ENCODE assay signal across 31 cellular contexts in the genomic region with DNA sequence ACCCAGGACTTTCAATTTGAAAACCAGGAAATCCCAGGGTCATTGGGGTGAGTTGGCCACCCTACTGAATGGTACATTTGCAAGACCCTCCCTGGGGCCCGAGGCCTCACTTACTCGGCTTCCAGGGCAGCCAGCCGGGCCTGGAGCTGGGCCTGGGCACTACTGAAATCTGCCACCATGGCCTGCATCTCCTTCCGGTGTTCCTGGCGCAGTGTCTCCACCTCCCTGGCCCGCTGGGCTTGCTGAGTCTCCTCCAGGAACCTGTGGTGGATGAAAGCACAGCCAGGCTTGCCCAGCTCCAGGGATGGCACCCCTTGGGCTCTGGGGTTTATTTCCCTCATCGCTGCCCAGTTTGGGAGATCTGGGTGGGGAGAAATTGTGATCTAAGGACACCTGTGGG.
"Had no signal": no experiment of that assay in that cellular context is flagged by ENCODE, and none has a peak within 500 bp of the region (broad histone marks: within the 10 kb centered on the region; RNA-seq: fewer than 3 reads in every experiment).

No MANE protein-coding gene starts in this region.

- DNase-seq: activated B cell treated with CpG ODN at 0.5 μM for 24 hours; activated CD4-positive, alpha-beta T cell treated with anti-CD3 and anti-CD28 coated beads for 48 hours; activated CD4-positive, alpha-beta T cell treated with anti-CD3 and anti-CD28 coated beads, Interleukin-2, amount 50 U/mL, for 1 hour; activated CD4-positive, alpha-beta T cell treated with anti-CD3 and anti-CD28 coated beads, Interleukin-2, amount 50 U/mL, for 48 hours; activated CD8-positive, alpha-beta memory T cell treated with anti-CD3 and anti-CD28 coated beads for 24 hours; activated CD8-positive, alpha-beta T cell treated with anti-CD3 and anti-CD28 coated beads for 36 hours; activated gamma-delta T cell; activated naive CD4-positive, alpha-beta T cell treated with anti-CD3 and anti-CD28 coated beads, Interleukin-2, amount 50 U/mL, for 16 hours; activated naive CD4-positive, alpha-beta T cell treated with Interleukin-2 at 50 U/mL for 16 hours; activated naive CD8-positive, alpha-beta T cell treated with anti-CD3 and anti-CD28 coated beads for 36 hours; activated naive CD8-positive, alpha-beta T cell treated with anti-CD3 and anti-CD28 coated beads, Interleukin-2, amount 50 U/mL, for 24 hours; activated T-cell treated with anti-CD3 and anti-CD28 coated beads, Interleukin-2, amount 50 U/mL, for 48 hours; adrenal gland; amygdala; body of pancreas; central memory CD4-positive, alpha-beta T cell; cerebellar nuclear complex; colonic mucosa; effector CD8-positive, alpha-beta T cell; esophagus squamous epithelium; foreskin melanocyte; T-helper 1 cell; T-helper 17 cell; T1000; WERI-Rb-1 had no signal

- H3K4me3 Mint-ChIP-seq: activated B cell treated with CpG ODN at 0.5 μM for 24 hours; activated CD8-positive, alpha-beta T cell treated with anti-CD3 and anti-CD28 coated beads for 36 hours; activated naive CD8-positive, alpha-beta T cell treated with anti-CD3 and anti-CD28 coated beads for 36 hours; activated naive CD8-positive, alpha-beta T cell treated with anti-CD3 and anti-CD28 coated beads, Interleukin-2, amount 50 U/mL, for 24 hours; T-helper 17 cell; T-helper 2 cell treated with Interferon-gamma antibody and Interleukin-4, amounts not matched to agents 5 μg/mL and 100 μg/mL, for 36 hours had no signal

- H3K27me3 Mint-ChIP-seq: activated B cell treated with CpG ODN at 0.5 μM for 24 hours; activated CD8-positive, alpha-beta T cell treated with anti-CD3 and anti-CD28 coated beads for 36 hours; activated naive CD8-positive, alpha-beta T cell treated with anti-CD3 and anti-CD28 coated beads for 36 hours; activated naive CD8-positive, alpha-beta T cell treated with anti-CD3 and anti-CD28 coated beads, Interleukin-2, amount 50 U/mL, for 24 hours; T-helper 17 cell had no signal

- FAIRE-seq: endometrium, endothelial cell of umbilical vein had no signal

- H3K4me1 ChIP-seq: adrenal gland, body of pancreas, colonic mucosa had no signal

- H3K27me3 ChIP-seq: adrenal gland, body of pancreas, colonic mucosa had no signal

- H3K9me3 ChIP-seq: adrenal gland, colonic mucosa, esophagus squamous epithelium, gastroesophageal sphincter had no signal

- H3K9me3 Mint-ChIP-seq: activated B cell treated with CpG ODN at 0.5 μM for 24 hours; activated CD8-positive, alpha-beta T cell treated with anti-CD3 and anti-CD28 coated beads for 36 hours; activated naive CD8-positive, alpha-beta T cell treated with anti-CD3 and anti-CD28 coated beads for 36 hours; activated naive CD8-positive, alpha-beta T cell treated with anti-CD3 and anti-CD28 coated beads, Interleukin-2, amount 50 U/mL, for 24 hours; T-helper 2 cell treated with Interferon-gamma antibody and Interleukin-4, amounts not matched to agents 5 μg/mL and 100 μg/mL, for 36 hours had no signal

- H3K27ac Mint-ChIP-seq: activated B cell treated with CpG ODN at 0.5 μM for 24 hours; activated CD8-positive, alpha-beta T cell treated with anti-CD3 and anti-CD28 coated beads for 36 hours; activated naive CD8-positive, alpha-beta T cell treated with anti-CD3 and anti-CD28 coated beads for 36 hours; activated naive CD8-positive, alpha-beta T cell treated with anti-CD3 and anti-CD28 coated beads, Interleukin-2, amount 50 U/mL, for 24 hours; T-helper 17 cell; T-helper 2 cell treated with Interferon-gamma antibody and Interleukin-4, amounts not matched to agents 5 μg/mL and 100 μg/mL, for 36 hours had no signal

- H3K4me3 ChIP-seq: adrenal gland, body of pancreas, colonic mucosa, esophagus squamous epithelium, gastroesophageal sphincter had no signal

- H3K36me3 ChIP-seq: colonic mucosa had no signal

- H3K4me1 Mint-ChIP-seq: activated naive CD8-positive, alpha-beta T cell treated with anti-CD3 and anti-CD28 coated beads for 36 hours; activated naive CD8-positive, alpha-beta T cell treated with anti-CD3 and anti-CD28 coated beads, Interleukin-2, amount 50 U/mL, for 24 hours had no signal

- ATAC-seq: activated CD4-positive, CD25-positive, alpha-beta regulatory T cell treated with anti-CD3 and anti-CD28 coated beads, Interleukin-2, amount 50 U/mL, for 24 hours; activated CD8-positive, alpha-beta T cell treated with anti-CD3 and anti-CD28 coated beads for 36 hours; activated naive CD8-positive, alpha-beta T cell treated with anti-CD3 and anti-CD28 coated beads, Interleukin-2, amount 50 U/mL, for 24 hours; body of pancreas; gastroesophageal sphincter; T-helper 17 cell had no signal

- H3K27ac ChIP-seq: adrenal gland, body of pancreas, colonic mucosa, epithelial cell of prostate, esophagus squamous epithelium, gastroesophageal sphincter, WERI-Rb-1 had no signal
